ENCODE assay signal across 3 cellular contexts in the genomic region with DNA sequence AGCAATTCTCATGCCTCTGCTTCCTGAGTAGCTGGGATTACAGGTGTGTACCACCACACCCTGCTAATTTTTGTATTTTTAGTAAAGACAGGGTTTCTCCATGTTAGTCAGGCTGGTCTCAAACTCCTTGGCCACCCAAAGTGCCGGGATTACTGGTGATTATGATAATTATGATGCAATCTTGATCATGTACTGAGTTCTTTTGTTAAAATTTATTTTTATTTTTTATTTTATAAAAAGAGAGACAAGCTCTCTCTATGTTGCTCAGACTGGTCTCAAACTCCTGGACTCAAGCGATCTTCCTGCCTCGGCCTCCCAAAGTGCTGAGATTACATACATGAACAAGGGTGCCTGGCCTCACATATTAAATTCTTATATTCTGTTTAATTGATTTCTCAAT. TPM values are rescaled to one million over a fixed set of nuclear protein-coding genes. Genes with fewer than 3 reads are reported as not detected.
A peak's percentile ranks its signal among the peaks of the same experiment; 100 is the strongest.
DNase-seq lines count a peak whose midpoint lies in the region; ATAC-seq, FAIRE-seq and TF ChIP-seq lines count a peak whose summit lies in the region.
"Not testable (repeated sequence)": the region's sequence is repeated elsewhere in the genome, so short reads cannot be mapped to it uniquely, and the experiment has no call there.

No MANE protein-coding gene starts in this region.

- dilution Hi-C loops in IMR-90 (cut with HindIII; ENCODE audit: low sequenced_read_pairs, unreplicated experiment), result not testable (repeated sequence)

- H4K8ac ChIP-seq in IMR-90 (ENCODE audit: low read depth in 2 of 2, low read length in 2 of 2), result not testable (repeated sequence)

- not testable (repeated sequence) for H3K4me1 Mint-ChIP-seq in osteocyte (ENCODE audit: unreplicated experiment)

- not testable (repeated sequence) for TF ChIP-seq CTCF in IMR-90 (conservative IDR thresholded peaks at IDR 0.05; ENCODE audit: low read depth, low read length); HepG2 (CRISPR knock-in tag; IDR thresholded peaks at IDR 0.05); osteocyte (IDR thresholded peaks at IDR 0.05)

- DNase-seq in IMR-90; HepG2 (ENCODE audit: low spot score): not testable (repeated sequence)
- DNase-seq in osteocyte (ENCODE audit: extremely low spot score, unreplicated experiment), result peak; percentile 6

- not testable (repeated sequence) for FAIRE-seq in HepG2 (lab: Jason Lieb, UNC)

- H3K4ac ChIP-seq in IMR-90 (ENCODE audit: low read depth, low read length), result not testable (repeated sequence)

- H3K9me3 ChIP-seq in IMR-90 (ENCODE audit: control insufficient read depth, insufficient read depth, low read length); HepG2 (ENCODE audit: low read length): not testable (repeated sequence)

- H3K56ac ChIP-seq in IMR-90 (ENCODE audit: extremely low read depth, insufficient read depth, low read length), result not testable (repeated sequence)

- H3K79me2 ChIP-seq in HepG2 (ENCODE audit: insufficient read depth, low read length), result not testable (repeated sequence)

- H2BK20ac ChIP-seq in IMR-90 (ENCODE audit: low read depth, low read length), result not testable (repeated sequence)

- not testable (repeated sequence) for H3K27ac Mint-ChIP-seq in osteocyte (ENCODE audit: unreplicated experiment)

- H3K4me3 ChIP-seq in IMR-90 (ENCODE audit: insufficient read depth, low read depth, low read length); HepG2 (replicated peaks in 1 of 3; ENCODE audit: insufficient read depth in 1 of 3, low read depth in 2 of 3, low read length in 3 of 3): not testable (repeated sequence)

- H3K9ac ChIP-seq in IMR-90 (ENCODE audit: low read depth, low read length); HepG2 (ENCODE audit: insufficient read depth, low read depth, low read length): not testable (repeated sequence)

- not testable (repeated sequence) for ATAC-seq in IMR-90 (ENCODE audit: low read depth); HepG2

- not testable (repeated sequence) for H3K27me3 ChIP-seq in IMR-90 (ENCODE audit: control insufficient read depth, insufficient read depth, low read length); HepG2 (ENCODE audit: control insufficient read depth in 1 of 2, insufficient read depth in 2 of 2, low read length in 2 of 2)

- not testable (repeated sequence) for H2AFZ ChIP-seq in IMR-90 (replicated peaks; ENCODE audit: low read length, poor library complexity); HepG2 (ENCODE audit: low read length)

- POLR2A ChIA-PET in IMR-90 (lab: Charles Lee; ENCODE audit: unreplicated experiment); HepG2 (lab: Yijun Ruan, JAX): not testable (repeated sequence)

- not testable (repeated sequence) for H3K79me1 ChIP-seq in IMR-90 (ENCODE audit: low read depth in 1 of 2, low read length in 2 of 2)

- not testable (repeated sequence) for H3K4me1 ChIP-seq in IMR-90 (ENCODE audit: control insufficient read depth, insufficient read depth, low read length); HepG2 (ENCODE audit: insufficient read depth, low read length)

- not testable (repeated sequence) for H3K27ac ChIP-seq in IMR-90 (ENCODE audit: insufficient read depth, low read length); HepG2 (ENCODE audit: extremely low read length, insufficient read depth, low read length)

- H3K4me3 Mint-ChIP-seq in osteocyte (ENCODE audit: unreplicated experiment), result not testable (repeated sequence)

- H2BK15ac ChIP-seq in IMR-90 (ENCODE audit: low read depth, low read length), result not testable (repeated sequence)

- H3K36me3 Mint-ChIP-seq in osteocyte (ENCODE audit: unreplicated experiment), result not testable (repeated sequence)

- in situ Hi-C loops in IMR-90 (cut with MboI; ENCODE audit: low sequenced_read_pairs); HepG2 (cut with HindIII; ENCODE audit: extremely low pct_ligation_motif_present, low pct_unique_long_range_greater_than_20kb): not testable (repeated sequence)

- H4K20me1 ChIP-seq in IMR-90 (ENCODE audit: insufficient read depth, low read length); HepG2 (ENCODE audit: insufficient read depth, low read length): not testable (repeated sequence)

- H3K14ac ChIP-seq in IMR-90 (replicated peaks; ENCODE audit: low read depth, low read length), result not testable (repeated sequence)

- not testable (repeated sequence) for H2BK5ac ChIP-seq in IMR-90 (ENCODE audit: low read depth, low read length, poor library complexity, severe bottlenecking)

- TF ChIP-seq EP300 in HepG2 (IDR thresholded peaks at IDR 0.05; ENCODE audit: low read depth in 2 of 2, low read length in 2 of 2); HepG2 (CRISPR knock-in tag; IDR thresholded peaks at IDR 0.05; ENCODE audit: borderline replicate concordance): not testable (repeated sequence)

- no CpG with 5 or more reads among the region's 3 CpGs for WGBS in IMR-90 (ENCODE audit: extremely low coverage in 2 of 2, insufficient read length in 1 of 2), 2 experiments
- 96% methylated on average over 3 of the region's 3 CpGs for WGBS in HepG2 (ENCODE audit: low lambda C conversion rate)

- H4K5ac ChIP-seq in IMR-90 (ENCODE audit: low read depth, low read length), result not testable (repeated sequence)

- not testable (repeated sequence) for H3K27me3 Mint-ChIP-seq in osteocyte (ENCODE audit: unreplicated experiment)

- BruUV-seq in IMR-90 (replicated peaks; lab: Mats Ljungman, UMichigan); HepG2 (replicated peaks; lab: Mats Ljungman, UMichigan): not testable (repeated sequence)

- H3K9me1 ChIP-seq in IMR-90 (ENCODE audit: insufficient read depth, low read length), result not testable (repeated sequence)

- not testable (repeated sequence) for H2AK5ac ChIP-seq in IMR-90 (ENCODE audit: low read depth, low read length)

- H2AK9ac ChIP-seq in IMR-90 (replicated peaks; ENCODE audit: low read depth, low read length, poor library complexity), result not testable (repeated sequence)

- not testable (repeated sequence) for H3K18ac ChIP-seq in IMR-90 (ENCODE audit: low read depth, low read length)

- H3K9me3 Mint-ChIP-seq in osteocyte (ENCODE audit: unreplicated experiment), result not testable (repeated sequence)

- H2BK120ac ChIP-seq in IMR-90 (ENCODE audit: low read depth, low read length), result not testable (repeated sequence)

- H4K91ac ChIP-seq in IMR-90 (ENCODE audit: insufficient read depth, low read depth, low read length), result not testable (repeated sequence)

- not testable (repeated sequence) for H3K23ac ChIP-seq in IMR-90 (ENCODE audit: low read depth, low read length)

- H3K4me2 ChIP-seq in IMR-90 (ENCODE audit: low read depth, low read length); HepG2 (ENCODE audit: low read depth, low read length): not testable (repeated sequence)

- H3K36me3 ChIP-seq in IMR-90 (ENCODE audit: control insufficient read depth, insufficient read depth, low read length); HepG2 (replicated peaks in 1 of 2; ENCODE audit: control insufficient read depth in 1 of 2, insufficient read depth in 2 of 2, low read length in 2 of 2): not testable (repeated sequence)

- CTCF ChIA-PET in IMR-90 (lab: Yijun Ruan, JAX); HepG2 (lab: Yijun Ruan, JAX; ENCODE audit: low intra/inter-chr PET ratio, low total read pairs): not testable (repeated sequence)

- intact Hi-C loops in IMR-90 (cut with micrococcal nuclease); HepG2 (cut with micrococcal nuclease; ENCODE audit: unreplicated experiment): not testable (repeated sequence)

- not testable (repeated sequence) for TF ChIP-seq POLR2A in IMR-90 (IDR thresholded peaks at IDR 0.05; ENCODE audit: low read depth, low read length); HepG2 (IDR thresholded peaks at IDR 0.05; ENCODE audit: insufficient read depth in 1 of 2, low read depth in 2 of 2, low read length in 2 of 2)

- TF ChIP-seq RAD21 in IMR-90 (IDR thresholded peaks at IDR 0.05; ENCODE audit: low read length); HepG2 (CRISPR knock-in tag; IDR thresholded peaks at IDR 0.05): not testable (repeated sequence)

TF ChIP-seq in HepG2, 621 proteins besides CTCF, POLR2A, EP300 and RAD21:
- TF ChIP-seq ATF7 (IDR thresholded peaks at IDR 0.05), result peak; percentile 23; the same call in 1 of the 2 replicates
- not testable (repeated sequence) for TF ChIP-seq ATF7 (CRISPR knock-in tag; IDR thresholded peaks at IDR 0.05)

RNA-seq across cellular contexts. Expression of gene HHAT, which starts 25.6 kb away (rescaled TPM):
- total RNA-seq in IMR-90 (2012; rRNA removed) (2.5 and 2.8 TPM in 2 replicates), HepG2 (2016; rRNA removed; fragmentation: Illumina TruSeq; extraction: Trizol) (2.9 and 4.9 TPM in 2 replicates), osteocyte (6.0 and 7.0 TPM in 2 replicates)
- polyA plus RNA-seq in IMR-90 (2012; rRNA removed) (1.2 and 1.7 TPM in 2 replicates), HepG2 (2011; rRNA removed) (2.6 and 3.5 TPM in 2 replicates)
- 1.0 and 2.5 TPM in 2 replicates for polyA plus RNA-seq in IMR-90 (2012; cell fraction: cytosol; rRNA removed)
- 1.1 and 1.9 TPM in 2 replicates for polyA plus RNA-seq in IMR-90 (2012; cell fraction: nucleus; rRNA removed; ENCODE audit: low replicate concordance)
- total RNA-seq in HepG2 (2016; cell fraction: cytosol; rRNA removed; fragmentation: Illumina TruSeq; extraction: Trizol; ENCODE audit: low read depth), result 0.79 and 1.2 TPM in 2 replicates
- total RNA-seq in HepG2 (2016; cell fraction: insoluble cytoplasmic fraction; rRNA removed; fragmentation: Illumina TruSeq; extraction: Trizol), result 3.2 and 4.8 TPM in 2 replicates
- total RNA-seq in HepG2 (2016; cell fraction: membrane; rRNA removed; fragmentation: Illumina TruSeq; extraction: Trizol), result 2.1 and 2.5 TPM in 2 replicates
- total RNA-seq in HepG2 (2016; cell fraction: nucleus; rRNA removed; fragmentation: Illumina TruSeq; extraction: Trizol), result 7.4 and 8.0 TPM in 2 replicates
- polyA plus RNA-seq in HepG2 (2011; cell fraction: cytosol; rRNA removed), result 3.1 and 5.9 TPM in 2 replicates
- polyA plus RNA-seq in HepG2 (2011; cell fraction: nucleus; rRNA removed), result 6.0 and 6.9 TPM in 2 replicates
- 1.3 and 1.7 TPM in 2 replicates for polyA plus RNA-seq in HepG2 (2012)
- polyA plus RNA-seq in HepG2 (2016; cell fraction: cytosol; fragmentation: Illumina TruSeq; extraction: Trizol; ENCODE audit: low read depth), result 0.36 and 0.60 TPM in 2 replicates
- polyA plus RNA-seq in HepG2 (2016; cell fraction: insoluble cytoplasmic fraction; fragmentation: Illumina TruSeq; extraction: Trizol; ENCODE audit: low read depth), result 2.6 TPM in 2 replicates
- polyA plus RNA-seq in HepG2 (2016; cell fraction: membrane; fragmentation: Illumina TruSeq; extraction: Trizol; ENCODE audit: low read depth), result 1.4 and 1.5 TPM in 2 replicates
- polyA plus RNA-seq in HepG2 (2016; cell fraction: nucleus; fragmentation: Illumina TruSeq; extraction: Trizol; ENCODE audit: insufficient read depth, low read depth), result 5.5 and 6.1 TPM in 2 replicates
- 1.1 and 11.2 TPM in 2 replicates for polyA minus RNA-seq in HepG2 (2011; rRNA and poly(A)+ RNA removed; ENCODE audit: low replicate concordance)
- 2.0 and 2.2 TPM in 2 replicates for polyA minus RNA-seq in HepG2 (2011; cell fraction: cytosol; rRNA and poly(A)+ RNA removed)
- 12.7 and 14.0 TPM in 2 replicates for polyA minus RNA-seq in HepG2 (2011; cell fraction: nucleus; rRNA and poly(A)+ RNA removed)
